Comparison of ENCODE assay signal across 19 cellular contexts in the genomic region with DNA sequence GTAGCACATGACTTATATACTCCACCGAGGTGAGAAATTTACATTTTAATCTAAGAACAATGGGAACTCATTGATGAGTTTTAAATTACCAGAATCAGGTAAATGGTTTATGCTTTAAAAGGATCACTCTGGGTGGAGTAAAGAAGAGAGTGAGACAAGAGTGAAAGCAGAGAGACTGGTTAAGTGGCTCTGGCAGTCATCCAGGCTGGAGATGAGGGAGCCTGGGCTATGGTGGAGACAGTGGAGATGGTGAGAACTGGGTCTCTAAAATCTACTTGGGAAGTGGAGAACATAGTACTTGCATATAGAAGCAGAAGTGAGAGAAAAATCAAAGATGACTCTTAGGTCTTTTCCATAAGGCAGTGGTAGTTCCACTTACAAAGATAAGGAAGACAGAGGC.
"Had no signal": no experiment of that assay in that cellular context is flagged by ENCODE, and none has a peak within 500 bp of the region (broad histone marks: within the 10 kb centered on the region; RNA-seq: fewer than 3 reads in every experiment).

No MANE protein-coding gene starts in this region.

- DNase-seq: activated CD4-positive, alpha-beta memory T cell treated with anti-CD3 and anti-CD28 coated beads for 36 hours; activated CD4-positive, alpha-beta T cell treated with anti-CD3 and anti-CD28 coated beads for 48 hours; activated naive CD4-positive, alpha-beta T cell treated with Interleukin-2 at 50 U/mL for 16 hours; activated T-cell treated with anti-CD3 and anti-CD28 coated beads, Interleukin-2, amount 50 U/mL, for 48 hours; amygdala; cortex of kidney; endodermal cell; esophagus squamous epithelium; gastrocnemius medialis; hypothalamus; mesenchymal stem cell; ovary; stimulated activated CD4-positive, alpha-beta T cell treated with anti-CD3 and anti-CD28 coated beads, Interleukin-4, amount 100 ng/mL, for 24 hours; stimulated activated naive CD4-positive, alpha-beta T cell treated with Interleukin-2 at 50 U/mL for 16 hours; upper lobe of left lung had no signal

- H3K36me3 Mint-ChIP-seq: activated CD4-positive, alpha-beta memory T cell treated with anti-CD3 and anti-CD28 coated beads for 36 hours had no signal

- H3K4me1 ChIP-seq: esophagus squamous epithelium, upper lobe of left lung had no signal

- H3K27me3 Mint-ChIP-seq: activated CD4-positive, alpha-beta memory T cell treated with anti-CD3 and anti-CD28 coated beads for 36 hours had no signal

- H3K9me3 ChIP-seq: esophagus squamous epithelium, gastrocnemius medialis, neutrophil, ovary, prostate gland, thoracic aorta, upper lobe of left lung had no signal

- H3K4me3 Mint-ChIP-seq: activated CD4-positive, alpha-beta memory T cell treated with anti-CD3 and anti-CD28 coated beads for 36 hours; endodermal cell; nephron had no signal

- H3K4me1 Mint-ChIP-seq: endodermal cell, nephron had no signal

- H3K27ac ChIP-seq: esophagus squamous epithelium, gastrocnemius medialis, neutrophil, ovary, prostate gland, thoracic aorta, upper lobe of left lung had no signal

- H3K27ac Mint-ChIP-seq: activated CD4-positive, alpha-beta memory T cell treated with anti-CD3 and anti-CD28 coated beads for 36 hours; endodermal cell; nephron had no signal

- H3K4me3 ChIP-seq: esophagus squamous epithelium, gastrocnemius medialis, ovary, prostate gland, thoracic aorta, upper lobe of left lung had no signal

- H3K9me3 Mint-ChIP-seq: activated CD4-positive, alpha-beta memory T cell treated with anti-CD3 and anti-CD28 coated beads for 36 hours; endodermal cell; nephron had no signal

- H3K36me3 ChIP-seq: esophagus squamous epithelium, gastrocnemius medialis, neutrophil, ovary, prostate gland, thoracic aorta, upper lobe of left lung had no signal
